Comparison of ENCODE assay signal across 13 cellular contexts in the genomic region with DNA sequence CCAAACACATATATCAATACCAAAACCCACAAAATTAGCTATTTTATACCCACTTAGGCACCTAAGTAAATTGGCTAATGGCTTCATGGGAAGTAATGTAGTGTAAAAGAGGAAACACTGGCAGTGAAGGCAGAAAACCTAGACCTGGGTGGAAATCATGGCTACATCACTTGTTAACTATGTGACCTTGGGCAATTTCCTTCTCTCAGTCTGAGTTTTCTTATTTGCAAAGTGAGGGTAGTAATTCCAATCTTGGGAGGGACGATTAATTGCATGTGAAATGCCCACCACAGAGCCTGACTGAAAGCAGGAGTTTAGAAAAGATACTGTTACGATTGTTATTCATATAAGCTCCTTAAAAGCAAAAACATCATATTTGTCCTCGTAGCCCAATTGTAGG. TPM values are rescaled to one million over a fixed set of nuclear protein-coding genes. Genes with fewer than 3 reads are reported as not detected.
DNase-seq lines count a peak whose midpoint lies in the region; TF ChIP-seq lines count a peak whose summit lies in the region.
"Had no signal": no experiment of that assay in that cellular context is flagged by ENCODE, and none has a peak within 500 bp of the region (broad histone marks: within the 10 kb centered on the region; RNA-seq: fewer than 3 reads in every experiment).

No MANE protein-coding gene starts in this region.

- H3K9ac ChIP-seq in adipocyte (ENCODE audit: low read length) (no peak overlapping the region), iPS-20b (ENCODE audit: low read depth, low read length) (peak overlapping the region; percentile 31; the same call in 1 of the 2 replicates)
- H3K9ac ChIP-seq: BLaER1 had no signal

- CTCF ChIA-PET in HEK293T (lab: Yijun Ruan, JAX): interaction anchor here (0.7 kb wide), 1 partner anchor 28 kb away, joined by 4 read pairs; no protein-coding TSS in a partner anchor

- intact Hi-C loops in breast epithelium (cut with DNase I; ENCODE audit: low total_unique reads): no loop called here

- peaks cover 28% of the 10 kb centered on the region for H3K4me1 ChIP-seq in adipocyte (ENCODE audit: control insufficient read depth, insufficient read depth, low read length)
- peaks cover 23% of the 10 kb centered on the region for H3K4me1 ChIP-seq in iPS-20b (ENCODE audit: insufficient read depth, low read length)
- no peaks in the 10 kb centered on the region for H3K4me1 ChIP-seq in breast epithelium

- peak; percentile 44 for DNase-seq in AG08395 (ENCODE audit: low spot score)
- DNase-seq in HL-60 (ENCODE audit: low read depth in 1 of 2, low spot score in 1 of 2): peak in 1 of 2 experiments; percentile 61
- DNase-seq in adipocyte (ENCODE audit: low read depth): peak; percentile 87
- DNase-seq in activated CD4-positive, alpha-beta T cell treated with anti-CD3 and anti-CD28 coated beads, Interleukin-2, amount 50 U/mL, for 48 hours: no peak
- no peak for DNase-seq in activated CD4-positive, alpha-beta T cell treated with anti-CD3 and anti-CD28 coated beads, Interleukin-2, amount 50 U/mL, for 4 hours
- DNase-seq in HEK293T (ENCODE audit: extremely low spot score): no peak
- no peak for DNase-seq in breast epithelium (ENCODE audit: low spot score in 2 of 2)
- DNase-seq: effector CD4-positive, alpha-beta T cell; NCI-H2107; nucleus accumbens had no signal

- H3K4me3 ChIP-seq in HL-60 (replicated peaks; ENCODE audit: insufficient read depth, low read length) (no peak overlapping the region), adipocyte (ENCODE audit: low read length) (no peak overlapping the region), iPS-20b (ENCODE audit: low read length) (peak overlapping the region; percentile 36), breast epithelium (no peak overlapping the region)
- H3K4me3 ChIP-seq: BLaER1, suprapubic skin had no signal

- peaks cover 3% of the 10 kb centered on the region for H3K36me3 ChIP-seq in adipocyte (ENCODE audit: control insufficient read depth, insufficient read depth, low read length, severe bottlenecking)
- peaks cover 12% of the 10 kb centered on the region; the same call in 1 of the 2 replicates for H3K36me3 ChIP-seq in iPS-20b (ENCODE audit: insufficient read depth, low read depth, low read length)
- no peaks in the 10 kb centered on the region for H3K36me3 ChIP-seq in breast epithelium
- H3K36me3 ChIP-seq: suprapubic skin had no signal

- H3K27ac ChIP-seq in HL-60 (replicated peaks) (peak overlapping the region; percentile 3), iPS-20b (ENCODE audit: low read length) (no peak overlapping the region), breast epithelium (no peak overlapping the region)
- H3K27ac ChIP-seq: BLaER1, suprapubic skin had no signal

- TF ChIP-seq CTCF in HL-60 (IDR thresholded peaks at IDR 0.05; ENCODE audit: insufficient read depth, low read length): no peak
- TF ChIP-seq CTCF in breast epithelium (IDR thresholded peaks at IDR 0.05): no peak

- H3K27me3 ChIP-seq in HL-60 (ENCODE audit: insufficient read depth, poor library complexity, severe bottlenecking) (no peaks in the 10 kb centered on the region), adipocyte (replicated peaks; ENCODE audit: control insufficient read depth, insufficient read depth, low read length) (no peaks in the 10 kb centered on the region), iPS-20b (ENCODE audit: insufficient read depth, low read length) (no peaks in the 10 kb centered on the region), breast epithelium (no peaks in the 10 kb centered on the region)
- H3K27me3 ChIP-seq: BLaER1, suprapubic skin had no signal

- H3K9me3 ChIP-seq in adipocyte (ENCODE audit: control insufficient read depth, low read length) (no peaks in the 10 kb centered on the region), iPS-20b (ENCODE audit: insufficient read depth, low read depth, low read length) (no peaks in the 10 kb centered on the region), breast epithelium (no peaks in the 10 kb centered on the region)
- H3K9me3 ChIP-seq: BLaER1, suprapubic skin had no signal

- no peak for TF ChIP-seq POLR2A in breast epithelium (IDR thresholded peaks at IDR 0.05)

- POLR2A ChIA-PET in HEK293T (lab: Yijun Ruan, JAX): interaction anchor here (0.6 to 1.9 kb wide), 2 partner anchors 119 to 121 kb away, joined by 3 to 6 read pairs; partner anchors contain the start of gene SIN3A

TF ChIP-seq in HEK293T, 16 proteins besides CTCF, POLR2A, EP300 and RAD21:
- no peak for TF ChIP-seq CTBP1 (IDR thresholded peaks at IDR 0.05; ENCODE audit: borderline replicate concordance)
- TF ChIP-seq ARNT (IDR thresholded peaks at IDR 0.05): no peak
- no peak for TF ChIP-seq PKNOX1 (IDR thresholded peaks at IDR 0.05)
- TF ChIP-seq FOXK2 (IDR thresholded peaks at IDR 0.05): no peak
- no peak for TF ChIP-seq ELF4 (IDR thresholded peaks at IDR 0.05)
- no peak for TF ChIP-seq LEF1 (IDR thresholded peaks at IDR 0.05; ENCODE audit: borderline replicate concordance)
- TF ChIP-seq BHLHE40 (IDR thresholded peaks at IDR 0.05; ENCODE audit: borderline replicate concordance): no peak
- TF ChIP-seq NFRKB (IDR thresholded peaks at IDR 0.05): no peak
- TF ChIP-seq SP1 (IDR thresholded peaks at IDR 0.05): no peak
- TF ChIP-seq SUZ12 (IDR thresholded peaks at IDR 0.05): no peak
- no peak for TF ChIP-seq TARDBP (IDR thresholded peaks at IDR 0.05)
- TF ChIP-seq FOXM1 (IDR thresholded peaks at IDR 0.05; ENCODE audit: borderline replicate concordance): no peak

RNA-seq across cellular contexts. Expression of gene PTPN9, which starts 6.1 kb away (rescaled TPM):
- total RNA-seq in breast epithelium: 10 to 100 TPM; 16.2 to 23.9 (median 19.9) TPM

RNA-seq across cellular contexts. Expression of gene SNUPN, which starts 52.5 kb away (rescaled TPM):
- 10 to 100 TPM; 19.8 to 24.9 (median 23.6) TPM for total RNA-seq in breast epithelium

Comparison
In these comparisons a context has a peak if more than half of its experiments do, and no peak if none do; other contexts are left out.
1. DNase-seq: peak in AG08395 (single experiment) and adipocyte (single experiment); none in activated CD4-positive, alpha-beta T cell treated with anti-CD3 and anti-CD28 coated beads, Interleukin-2, amount 50 U/mL, for 48 hours (0 of 2), activated CD4-positive, alpha-beta T cell treated with anti-CD3 and anti-CD28 coated beads, Interleukin-2, amount 50 U/mL, for 4 hours (0 of 2), HEK293T (single experiment) and breast epithelium (0 of 2).